Comparison of ENCODE assay signal across 9 cellular contexts in genomic region chr2:33620-34019, GRCh38. TPM values are rescaled to one million over a fixed set of nuclear protein-coding genes. Genes with fewer than 3 reads are reported as not detected.
DNase-seq lines count a peak whose midpoint lies in the region; TF ChIP-seq lines count a peak whose summit lies in the region.
"Had no signal": no experiment of that assay in that cellular context is flagged by ENCODE, and none has a peak within 500 bp of the region (broad histone marks: within the 10 kb centered on the region; RNA-seq: fewer than 3 reads in every experiment).

No MANE protein-coding gene starts in this region.

- no peaks in the 10 kb centered on the region for H3K4me1 Mint-ChIP-seq in neural progenitor cell

- H2AFZ ChIP-seq in Loucy (ENCODE audit: low read length) (no peak overlapping the region; the same call in 1 of the 2 replicates), neural progenitor cell (replicated peaks) (no peak overlapping the region)

- H3K36me3 Mint-ChIP-seq in neural progenitor cell = no peaks in the 10 kb centered on the region

- TF ChIP-seq CTCF in Loucy (conservative IDR thresholded peaks at IDR 0.05; ENCODE audit: low read length) = no peak
- TF ChIP-seq CTCF in neural progenitor cell (IDR thresholded peaks at IDR 0.05) = no peak

- no peaks in the 10 kb centered on the region for H3K36me3 ChIP-seq in Loucy (ENCODE audit: insufficient read depth, low read length)
- no peaks in the 10 kb centered on the region for H3K36me3 ChIP-seq in esophagus (ENCODE audit: control insufficient read depth in 2 of 2, insufficient read depth in 2 of 2, low read length in 1 of 2)
- H3K36me3 ChIP-seq in neural progenitor cell = no peaks in the 10 kb centered on the region

- peaks cover 3% of the 10 kb centered on the region for H3K27me3 Mint-ChIP-seq in neural progenitor cell (ENCODE audit: insufficient read depth, low read depth)

- H3K27me3 ChIP-seq in Loucy (ENCODE audit: insufficient read depth, low read length, poor library complexity, severe bottlenecking) (no peaks in the 10 kb centered on the region), esophagus (ENCODE audit: control insufficient read depth in 1 of 2, insufficient read depth in 2 of 2, low read length in 2 of 2) (no peaks in the 10 kb centered on the region), neural progenitor cell (no peaks in the 10 kb centered on the region)

- H3K9me2 ChIP-seq in Loucy (replicated peaks; ENCODE audit: low read depth, low read length) = no peaks in the 10 kb centered on the region

- no peaks in the 10 kb centered on the region for H3K79me2 ChIP-seq in Loucy (ENCODE audit: insufficient read depth, low read length)
- no peaks in the 10 kb centered on the region for H3K79me2 ChIP-seq in neural progenitor cell (ENCODE audit: low read depth)

- H4K20me1 ChIP-seq in Loucy (ENCODE audit: insufficient read depth, low read length, poor library complexity, severe bottlenecking) (no peaks in the 10 kb centered on the region), neural progenitor cell (ENCODE audit: low read depth) (no peaks in the 10 kb centered on the region)

- WGBS in esophagus, 2 donors = 28 to 31% methylated on average over 7 of the region's 7 CpGs

- H3K27ac ChIP-seq in esophagus (ENCODE audit: low read depth in 2 of 2, low read length in 1 of 2) (peak overlapping the region; percentile 71 to 73), neural progenitor cell (no peak overlapping the region)

- no peaks in the 10 kb centered on the region for H3K9me3 ChIP-seq in Loucy (ENCODE audit: insufficient read depth, low read depth, low read length)
- no peaks in the 10 kb centered on the region for H3K9me3 ChIP-seq in esophagus (ENCODE audit: control insufficient read depth in 2 of 2, insufficient read depth in 1 of 2, low read depth in 1 of 2, low read length in 1 of 2)
- no peaks in the 10 kb centered on the region for H3K9me3 ChIP-seq in neural progenitor cell (ENCODE audit: low read depth)

- H3K4me3 ChIP-seq in Loucy (ENCODE audit: low read length, poor library complexity, severe bottlenecking) (peak overlapping the region; percentile 59), esophagus (ENCODE audit: low read depth in 1 of 2, low read length in 2 of 2) (no peak overlapping the region), neural progenitor cell (no peak overlapping the region)

- H3K4me2 ChIP-seq in Loucy (ENCODE audit: low read depth, low read length, poor library complexity, severe bottlenecking) (peak overlapping the region; percentile 67), neural progenitor cell (no peak overlapping the region)

- peaks cover 69% of the 10 kb centered on the region for H3K4me1 ChIP-seq in Loucy (ENCODE audit: insufficient read depth, low read length, poor library complexity, severe bottlenecking)
- H3K4me1 ChIP-seq in esophagus (ENCODE audit: control insufficient read depth in 2 of 2, insufficient read depth in 2 of 2, low read length in 1 of 2) = peaks cover 4 to 17% of the 10 kb centered on the region in 2 donors
- H3K4me1 ChIP-seq in neural progenitor cell = no peaks in the 10 kb centered on the region

- H3K4me3 Mint-ChIP-seq in neural progenitor cell = no peak overlapping the region

- no peaks in the 10 kb centered on the region for H3K9me3 Mint-ChIP-seq in neural progenitor cell

- H3K9ac ChIP-seq in Loucy (ENCODE audit: low read depth, low read length, poor library complexity, severe bottlenecking) = peak overlapping the region; percentile 51
- H3K9ac ChIP-seq in neural progenitor cell = no peak overlapping the region

- DNase-seq in activated CD8-positive, alpha-beta memory T cell treated with anti-CD3 and anti-CD28 coated beads, Interleukin-2, amount 50 U/mL, for 4 hours = peak; percentile 56
- peak; percentile 24 for DNase-seq in stimulated activated CD8-positive, alpha-beta memory T cell treated with anti-CD3 and anti-CD28 coated beads, Interleukin-4, amount 100 ng/mL, for 24 hours (ENCODE audit: low read depth)
- DNase-seq in NCI-H2029 treated with DMSO at 0.1 percent for 48 hours (lab: John Stamatoyannopoulos, UW) (no peak), AG20443 (ENCODE audit: low spot score) (no peak), AG08396 (ENCODE audit: low spot score) (no peak), neural progenitor cell (ENCODE audit: low spot score) (no peak)
- DNase-seq: NCI-H1436 had no signal

- H3K27ac Mint-ChIP-seq in neural progenitor cell = no peak overlapping the region

- no peaks in the 10 kb centered on the region for H3F3A ChIP-seq in Loucy (ENCODE audit: low read depth)
- H3F3A ChIP-seq in neural progenitor cell (ENCODE audit: low read depth) = no peaks in the 10 kb centered on the region

RNA-seq across cellular contexts. Expression of gene FAM110C, which starts 12.7 kb away (rescaled TPM):
- 10 to 100 TPM; 23.2 to 31.1 TPM for polyA plus RNA-seq in esophagus
- 0.50 and 0.65 TPM in 2 replicates for total RNA-seq in neural progenitor cell (ENCODE audit: low replicate concordance)

Comparison
In these comparisons a context has a peak if more than half of its experiments do, and no peak if none do; other contexts are left out.
1. DNase-seq: peak in activated CD8-positive, alpha-beta memory T cell treated with anti-CD3 and anti-CD28 coated beads, Interleukin-2, amount 50 U/mL, for 4 hours (single experiment) and stimulated activated CD8-positive, alpha-beta memory T cell treated with anti-CD3 and anti-CD28 coated beads, Interleukin-4, amount 100 ng/mL, for 24 hours (single experiment); none in NCI-H2029 treated with DMSO at 0.1 percent for 48 hours (single experiment), AG20443 (single experiment), AG08396 (single experiment) and neural progenitor cell (single experiment).